In genomic region chr1:31937300-31938183, GRCh38 we compare ENCODE assay signal across 1 cellular context.
A peak's percentile ranks its signal among the peaks of the same experiment; 100 is the strongest.
TF ChIP-seq lines count a peak whose summit lies in the region.

No MANE protein-coding gene starts in this region.

TF ChIP-seq in K562, 482 proteins besides CTCF, POLR2A, EP300 and RAD21 (continued from another document and continues in another):
- TF ChIP-seq ZBTB40 (IDR thresholded peaks at IDR 0.05) (peak; percentile 74), ZBTB40 (CRISPR knock-in tag; IDR thresholded peaks at IDR 0.05) (0 out of 2 replicates have a peak, but pooled peaks have one; percentile 12), CGGBP1 (CRISPR knock-in tag; IDR thresholded peaks at IDR 0.05) (peak; percentile 83), ZFP1 (CRISPR knock-in tag; IDR thresholded peaks at IDR 0.05) (no peak), HCFC1 (IDR thresholded peaks at IDR 0.05; ENCODE audit: low read depth, low read length) (peak; percentile 27; the same call in 1 of the 2 replicates), XRCC5 (IDR thresholded peaks at IDR 0.05; ENCODE audit: low read depth, low read length) (no peak), MNT (conservative IDR thresholded peaks at IDR 0.05) (peak; percentile 54 to 83; a peak in 3 of 4 replicates), ZNF12 (CRISPR knock-in tag; IDR thresholded peaks at IDR 0.05) (0 out of 2 replicates have a peak, but pooled peaks have one; percentile 57), ARHGAP35 (IDR thresholded peaks at IDR 0.05; ENCODE audit: partially characterized antibody) (peak; percentile 83), ARID2 (IDR thresholded peaks at IDR 0.05) (peak; percentile 90), NFRKB (IDR thresholded peaks at IDR 0.05; ENCODE audit: low read depth) (peak; percentile 81; the same call in 1 of the 2 replicates), YBX1 (IDR thresholded peaks at IDR 0.05) (peak; percentile 92; the same call in 1 of the 2 replicates), RHOXF2B (CRISPR knock-in tag; conservative IDR thresholded peaks at IDR 0.05) (no peak), ETS2 (tag; IDR thresholded peaks at IDR 0.05; ENCODE audit: borderline replicate concordance, poor library complexity, severe bottlenecking) (no peak), ZNF184 (CRISPR knock-in tag; IDR thresholded peaks at IDR 0.05) (no peak), BRD9 (IDR thresholded peaks at IDR 0.05; ENCODE audit: low read depth, partially characterized antibody) (peak; percentile 65), ZNF316 (IDR thresholded peaks at IDR 0.05) (peak; percentile 48; the same call in 1 of the 2 replicates), TAF1 (IDR thresholded peaks at IDR 0.05; ENCODE audit: control insufficient read depth, extremely low read depth, insufficient read depth, low read length, severe bottlenecking) (peak; percentile 53), ZNF740 (CRISPR knock-in tag; IDR thresholded peaks at IDR 0.05) (no peak; the same call in 1 of the 2 replicates), ZNF740 (tag; IDR thresholded peaks at IDR 0.05) (peak in 1 of 2 experiments; percentile 79; a peak in 1 of 4 replicates), PTRF (tag; IDR thresholded peaks at IDR 0.05) (no peak), AFF1 (IDR thresholded peaks at IDR 0.05; ENCODE audit: low read depth in 1 of 2, partially characterized antibody in 2 of 2) (peak; percentile 30 to 75), MTA1 (IDR thresholded peaks at IDR 0.05; ENCODE audit: borderline replicate concordance) (peak; percentile 75), TBP (optimal IDR thresholded peaks at IDR 0.05; ENCODE audit: low read depth, low read length) (peak; percentile 12), HIVEP1 (CRISPR knock-in tag; IDR thresholded peaks at IDR 0.05) (no peak), SMAD3 (CRISPR knock-in tag; conservative IDR thresholded peaks at IDR 0.05) (no peak), ELF4 (CRISPR knock-in tag; IDR thresholded peaks at IDR 0.05) (peak; percentile 98), OTX1 (CRISPR knock-in tag; IDR thresholded peaks at IDR 0.05) (peak; percentile 98), NCOA2 (IDR thresholded peaks at IDR 0.05; ENCODE audit: partially characterized antibody in 2 of 2) (no peak), EGR1 (conservative IDR thresholded peaks at IDR 0.05) (peak; percentile 85), TRIM24 (IDR thresholded peaks at IDR 0.05) (peak in 1 of 2 experiments; percentile 57; a peak in 1 of 4 replicates), HBP1 (CRISPR knock-in tag; IDR thresholded peaks at IDR 0.05) (peak; percentile 98), POLR2B (IDR thresholded peaks at IDR 0.05; ENCODE audit: low read depth, partially characterized antibody) (peak; percentile 89), SMARCA4 (IDR thresholded peaks at IDR 0.05) (peak; percentile 62), ZBTB26 (CRISPR knock-in tag; IDR thresholded peaks at IDR 0.05) (peak; percentile 99), NCOR1 (IDR thresholded peaks at IDR 0.05) (peak; percentile 56), PATZ1 (CRISPR knock-in tag; IDR thresholded peaks at IDR 0.05; ENCODE audit: borderline replicate concordance) (no peak), KHSRP (IDR thresholded peaks at IDR 0.05) (0 out of 2 replicates have a peak, but pooled peaks have one; percentile 20), MEF2D (tag; conservative IDR thresholded peaks at IDR 0.05; ENCODE audit: low read depth) (0 out of 2 replicates have a peak, but pooled peaks have one; percentile 48)
